In the genomic region with DNA sequence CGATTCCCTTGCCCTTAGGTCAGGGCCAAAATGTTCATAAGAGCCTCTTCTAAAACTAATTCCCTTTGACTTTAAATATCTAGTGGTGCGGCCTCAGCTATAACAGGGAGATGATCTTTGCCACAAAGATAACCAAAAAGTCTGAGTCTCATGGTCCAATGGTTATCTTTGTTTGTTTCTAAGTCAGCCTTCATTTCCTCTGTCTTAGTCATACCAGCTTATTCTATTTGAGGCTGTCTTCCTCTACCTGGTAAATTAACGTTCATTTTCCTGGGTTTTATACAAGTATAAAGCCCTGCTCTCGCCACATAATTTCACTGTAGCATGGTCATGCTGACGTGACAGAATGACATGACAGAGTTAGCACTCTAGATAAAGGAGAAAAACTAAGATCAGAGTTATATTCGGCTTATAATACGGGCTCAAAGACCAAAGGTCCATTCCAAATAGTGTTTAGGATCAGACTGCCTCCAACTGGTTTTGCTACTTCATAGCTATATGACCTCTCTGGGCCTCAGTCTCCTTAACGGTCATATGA, we compare ENCODE assay signal across 22 cellular contexts. TPM values are rescaled to one million over a fixed set of nuclear protein-coding genes. Genes with fewer than 3 reads are reported as not detected.
DNase-seq lines count a peak whose midpoint lies in the region; ATAC-seq, FAIRE-seq and TF ChIP-seq lines count a peak whose summit lies in the region.
"Had no signal": no experiment of that assay in that cellular context is flagged by ENCODE, and none has a peak within 500 bp of the region (broad histone marks: within the 10 kb centered on the region; RNA-seq: fewer than 3 reads in every experiment).

No MANE protein-coding gene starts in this region.

- H3K36me3 ChIP-seq in OCI-LY1 (ENCODE audit: insufficient read depth, low read length) (peaks cover 7% of the 10 kb centered on the region; the same call in 1 of the 2 replicates), small intestine (ENCODE audit: control insufficient read depth in 2 of 2, insufficient read depth in 2 of 2, low read length in 2 of 2) (no peaks in the 10 kb centered on the region), spleen (no peaks in the 10 kb centered on the region)
- H3K36me3 ChIP-seq: esophagus squamous epithelium, tibial artery had no signal

- H3K4me1 ChIP-seq in OCI-LY1 (ENCODE audit: insufficient read depth, low read length, severe bottlenecking) (peaks cover 25% of the 10 kb centered on the region), small intestine (ENCODE audit: control insufficient read depth in 2 of 2, insufficient read depth in 1 of 2, low read depth in 1 of 2, low read length in 1 of 2) (no peaks in the 10 kb centered on the region), spleen (peaks cover 0 to 29% (median 6%) of the 10 kb centered on the region in 6 donors)
- H3K4me1 ChIP-seq: psoas muscle, tibial artery had no signal

- no peak for TF ChIP-seq CTCF in OCI-LY1 (IDR thresholded peaks at IDR 0.05; ENCODE audit: low read length)
- no peak for TF ChIP-seq CTCF in spleen (IDR thresholded peaks at IDR 0.05 in 8 of 11, conservative IDR thresholded peaks at IDR 0.05 in 3 of 11)

- H4K20me1 ChIP-seq in OCI-LY1 (ENCODE audit: insufficient read depth, low read length) = no peaks in the 10 kb centered on the region

- H2AFZ ChIP-seq in OCI-LY1 (ENCODE audit: low read length) = peak overlapping the region; percentile 1; the same call in 1 of the 2 replicates

- H3K27me3 ChIP-seq in OCI-LY1 (ENCODE audit: insufficient read depth, low read length) (no peaks in the 10 kb centered on the region), small intestine (ENCODE audit: control insufficient read depth in 2 of 2, insufficient read depth in 2 of 2, low read length in 2 of 2) (no peaks in the 10 kb centered on the region), spleen (replicated peaks in 1 of 7) (no peaks in the 10 kb centered on the region)
- H3K27me3 ChIP-seq: esophagus squamous epithelium, tibial artery had no signal

- intact Hi-C loops in spleen (cut with DNase I; ENCODE audit: low total_unique reads) (no loop called here), left colon (cut with DNase I, micrococcal nuclease) (no loop called here)

- ATAC-seq in GM18868 (IDR thresholded peaks at IDR 0.05; ENCODE audit: unreplicated experiment) (peak; percentile 74), HG02870 (IDR thresholded peaks at IDR 0.05; ENCODE audit: unreplicated experiment) (peak; percentile 68), GM21717 (IDR thresholded peaks at IDR 0.05; ENCODE audit: unreplicated experiment) (no peak), left colon (no peak)
- ATAC-seq: activated CD4-positive, CD25-positive, alpha-beta regulatory T cell treated with anti-CD3 and anti-CD28 coated beads, Interleukin-2, amount 50 U/mL, for 24 hours; psoas muscle had no signal

- H3K9me2 ChIP-seq in OCI-LY1 (ENCODE audit: low read depth, low read length) = no peaks in the 10 kb centered on the region

- WGBS in small intestine, 3 donors = 46 to 69% (median 48%) methylated on average over 8 of the region's 8 CpGs
- 71 to 79% (median 75%) methylated on average over 8 of the region's 8 CpGs for WGBS in spleen, 5 donors

- no peak for FAIRE-seq in small intestine (lab: Jason Lieb, UNC)
- FAIRE-seq: G401.6 had no signal

- H3K79me2 ChIP-seq in OCI-LY1 (ENCODE audit: insufficient read depth, low read length) = no peaks in the 10 kb centered on the region

- H3F3A ChIP-seq in OCI-LY1 (ENCODE audit: insufficient read depth, low read length) = no peaks in the 10 kb centered on the region

- no peak overlapping the region for H3K9ac ChIP-seq in OCI-LY1 (ENCODE audit: low read length)

- H3K4me3 ChIP-seq in OCI-LY1 (ENCODE audit: low read depth, low read length, poor library complexity, severe bottlenecking) (no peak overlapping the region), small intestine (ENCODE audit: low read depth in 1 of 2, low read length in 2 of 2) (no peak overlapping the region), spleen (no peak overlapping the region)
- H3K4me3 ChIP-seq: esophagus squamous epithelium, psoas muscle, tibial artery had no signal

- H3K4me2 ChIP-seq in OCI-LY1 (ENCODE audit: low read length) = peak overlapping the region; percentile 34; the same call in 1 of the 2 replicates

- DNase-seq in small intestine (peak; percentile 20), NCI-H1105 (lab: John Stamatoyannopoulos, UW) (no peak), spleen (no peak), left colon (no peak)
- DNase-seq: activated effector memory CD4-positive, alpha-beta T cell treated with anti-CD3 and anti-CD28 coated beads, Interleukin-2, amount 50 U/mL, for 16 hours; AML-193; amniotic stem cell; esophagus squamous epithelium; glutamatergic neuron; GOT3; KBM-7; mammary epithelial cell; NCI-H1048; NCI-H526; psoas muscle; tibial artery had no signal

- TF ChIP-seq POLR2A in spleen (IDR thresholded peaks at IDR 0.05) = no peak

- H3K9me3 ChIP-seq in OCI-LY1 (ENCODE audit: low read length) (no peaks in the 10 kb centered on the region; the same call in none of the 2 replicates), small intestine (ENCODE audit: control insufficient read depth, low read depth) (no peaks in the 10 kb centered on the region), spleen (peaks cover 0 to 12% (median 3%) of the 10 kb centered on the region in 8 donors)
- H3K9me3 ChIP-seq: esophagus squamous epithelium, psoas muscle, tibial artery had no signal

- peak overlapping the region; percentile 64 for H3K27ac ChIP-seq in OCI-LY1 (ENCODE audit: low read depth, low read length, poor library complexity, severe bottlenecking)
- H3K27ac ChIP-seq in small intestine (ENCODE audit: low read depth in 1 of 2, low read length in 1 of 2) = no peak overlapping the region
- peak overlapping the region in 4 of 8 donors; percentile 31 to 66 (median 49) for H3K27ac ChIP-seq in spleen
- H3K27ac ChIP-seq: esophagus squamous epithelium, psoas muscle, tibial artery had no signal

RNA-seq across cellular contexts. Expression of a gene that starts 18.4 kb away (rescaled TPM):
- polyA plus RNA-seq in small intestine (under 1 TPM in 2 of 3 donors, not detected in 1; 0.27 to 0.31 TPM), spleen (1 to 10 TPM; 1.3 to 1.6 (median 1.6) TPM)
- total RNA-seq in spleen (1 to 10 TPM; 3.1 to 9.5 (median 5.6) TPM), left colon (under 1 TPM; 0.79 to 0.81 TPM)
- total RNA-seq: psoas muscle had no signal

RNA-seq across cellular contexts. Expression of a gene that starts 18.9 kb away (rescaled TPM):
- polyA plus RNA-seq in small intestine (1 to 10 TPM; 1.4 to 4.5 (median 3.1) TPM), spleen (1 to 10 TPM; 3.8 to 5.3 (median 4.2) TPM)
- total RNA-seq in spleen (10 to 100 TPM; 38.4 to 95.1 (median 70.9) TPM), left colon (10 to 100 TPM; 16.2 to 19.6 TPM)

Comparison
In these comparisons a context has a peak if more than half of its experiments do, and no peak if none do; other contexts are left out.
1. ATAC-seq: peak in GM18868 (single experiment) and HG02870 (single experiment); none in GM21717 (single experiment) and left colon (single experiment).